Comparison of ENCODE assay signal across 9 cellular contexts in genomic region chr13:52665325-52665724, GRCh38. TPM values are rescaled to one million over a fixed set of nuclear protein-coding genes. Genes with fewer than 3 reads are reported as not detected.
DNase-seq lines count a peak whose midpoint lies in the region; ATAC-seq, FAIRE-seq and TF ChIP-seq lines count a peak whose summit lies in the region.
"Had no signal": no experiment of that assay in that cellular context is flagged by ENCODE, and none has a peak within 500 bp of the region (broad histone marks: within the 10 kb centered on the region; RNA-seq: fewer than 3 reads in every experiment).

No MANE protein-coding gene starts in this region.

- no peak for TF ChIP-seq CTCF in ascending aorta (IDR thresholded peaks at IDR 0.05)

- no peaks in the 10 kb centered on the region for H3K9me3 ChIP-seq in ascending aorta
- H3K9me3 ChIP-seq: HAP-1 had no signal

- peaks cover 46 to 79% of the 10 kb centered on the region in 2 donors for H3K36me3 ChIP-seq in ascending aorta

- H3K4me3 ChIP-seq in ascending aorta = no peak overlapping the region
- H3K4me3 ChIP-seq: HAP-1 had no signal

- ATAC-seq in GM18868 (IDR thresholded peaks at IDR 0.05; ENCODE audit: unreplicated experiment) (peak; percentile 31), SK-N-SH treated with all-trans-retinoic acid at 6 μM for 48 hours (peak; percentile 45; the same call in 2 of the 3 replicates), HG02840 (IDR thresholded peaks at IDR 0.05; ENCODE audit: low FRiP score, unreplicated experiment) (no peak), GM21515 (IDR thresholded peaks at IDR 0.05; ENCODE audit: unreplicated experiment) (no peak)

- no peaks in the 10 kb centered on the region for H3K27me3 ChIP-seq in ascending aorta

- H3K27ac ChIP-seq in ascending aorta = no peak overlapping the region

- intact Hi-C loops in ascending aorta (cut with DNase I) = no loop called here

- DNase-seq in AG20443 (ENCODE audit: low spot score) (peak; percentile 19), ascending aorta (ENCODE audit: low spot score in 2 of 2) (no peak)
- no peak for DNase-seq in activated effector memory CD4-positive, alpha-beta T cell treated with anti-CD3 and anti-CD28 coated beads, Interleukin-2, amount 50 U/mL, for 16 hours

- FAIRE-seq in islet of Langerhans (lab: Jason Lieb, UNC) = peak; percentile 96

- H3K4me1 ChIP-seq in ascending aorta = no peaks in the 10 kb centered on the region
- H3K4me1 ChIP-seq: HAP-1 had no signal

TF ChIP-seq in SK-N-SH treated with all-trans-retinoic acid at 6 μM for 48 hours, 23 proteins besides CTCF, POLR2A, EP300 and RAD21:
- TF ChIP-seq BACH2 (CRISPR knock-in tag; IDR thresholded peaks at IDR 0.05; ENCODE audit: borderline replicate concordance) = no peak
- TF ChIP-seq ZFP30 (CRISPR knock-in tag; IDR thresholded peaks at IDR 0.05) = no peak
- TF ChIP-seq ISL1 (CRISPR knock-in tag; IDR thresholded peaks at IDR 0.05) = no peak

RNA-seq across cellular contexts. Expression of gene SUGT1, which starts 12.7 kb away (rescaled TPM):
- total RNA-seq in ascending aorta = 8.8 TPM

RNA-seq across cellular contexts. Expression of gene HNRNPA1L2, which starts 23.1 kb away (rescaled TPM):
- 0.32 TPM for total RNA-seq in ascending aorta

Comparison
In these comparisons a context has a peak if more than half of its experiments do, and no peak if none do; other contexts are left out.
1. ATAC-seq: peak in GM18868 (single experiment) and SK-N-SH treated with all-trans-retinoic acid at 6 μM for 48 hours (single experiment); none in HG02840 (single experiment) and GM21515 (single experiment).